Comparison of ENCODE assay signal across 17 cellular contexts in the genomic region with DNA sequence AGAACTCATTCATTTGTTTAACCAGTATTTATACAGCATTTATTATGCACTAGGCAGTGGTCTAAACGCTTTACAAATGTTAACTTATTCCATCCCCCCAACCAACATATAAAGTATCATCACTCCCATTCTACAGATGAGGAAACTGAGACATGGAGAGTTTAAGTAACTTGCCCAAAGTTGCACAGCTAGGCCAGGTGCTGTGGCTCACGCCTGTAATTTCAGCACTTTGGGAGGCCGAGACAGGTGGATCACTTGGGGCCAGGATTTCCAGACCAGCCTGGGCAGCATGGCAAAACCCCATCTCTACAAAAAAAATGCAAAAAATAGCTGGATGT. TPM values are rescaled to one million over a fixed set of nuclear protein-coding genes. Genes with fewer than 3 reads are reported as not detected.
DNase-seq lines count a peak whose midpoint lies in the region; FAIRE-seq and TF ChIP-seq lines count a peak whose summit lies in the region.
"Had no signal": no experiment of that assay in that cellular context is flagged by ENCODE, and none has a peak within 500 bp of the region (broad histone marks: within the 10 kb centered on the region; RNA-seq: fewer than 3 reads in every experiment).

No MANE protein-coding gene starts in this region.

- DNase-seq in HTR-8/SVneo (ENCODE audit: insufficient read length, low spot score), result no peak
- no peak for DNase-seq in HEK293T (ENCODE audit: extremely low spot score)
- DNase-seq in GM13976 (ENCODE audit: low spot score), result no peak
- no peak for DNase-seq in chondrocyte (ENCODE audit: low spot score)
- DNase-seq: CD4-positive, alpha-beta T cell; CD8-positive, alpha-beta memory T cell; DMS 273 treated with DMSO at 0.1 percent for 48 hours; EL; GDM1; GOT3 had no signal

- TF ChIP-seq CTCF in nephron (IDR thresholded peaks at IDR 0.05; ENCODE audit: unreplicated experiment in 3 of 3) (no peak), GM13976 (IDR thresholded peaks at IDR 0.05; ENCODE audit: borderline replicate concordance, control extremely low read depth, extremely low read depth, insufficient read depth, missing control alignments) (no peak), chondrocyte (IDR thresholded peaks at IDR 0.05) (no peak)

- H3K27me3 Mint-ChIP-seq in nephron (ENCODE audit: low read depth) (no peaks in the 10 kb centered on the region), chondrocyte (ENCODE audit: low read depth) (no peaks in the 10 kb centered on the region)
- H3K27me3 Mint-ChIP-seq: CD4-positive, alpha-beta T cell; CD8-positive, alpha-beta memory T cell had no signal

- peak overlapping the region in 1 of 11 experiments; percentile 36; a peak in 2 of 22 replicates for H3K27ac ChIP-seq in BLaER1 treated with 17β-estradiol and CSF1 and Interleukin-3, amounts not matched to agents 10 nM and 100 nM

- H3K9ac ChIP-seq in BLaER1 treated with 17β-estradiol and CSF1 and Interleukin-3, amounts not matched to agents 10 nM and 100 nM, result no peak overlapping the region

- H3K4me2 ChIP-seq in BLaER1 treated with 17β-estradiol and CSF1 and Interleukin-3, amounts not matched to agents 10 nM and 100 nM, result peak overlapping the region; percentile 83 to 95 (median 91)

- POLR2A ChIA-PET in HEK293T (lab: Yijun Ruan, JAX), result no interaction called here

- no peak overlapping the region for H3K4me3 ChIP-seq in BLaER1 treated with 17β-estradiol and CSF1 and Interleukin-3, amounts not matched to agents 10 nM and 100 nM
- H3K4me3 ChIP-seq: GM12878, HAP-1 had no signal

- CTCF ChIA-PET in HEK293T (lab: Yijun Ruan, JAX), result no interaction called here

- 0 out of 22 replicates have a peak, but pooled peaks cover 0 to under 1% (median 0%) of the 10 kb centered on the region in 11 experiments for H3K27me3 ChIP-seq in BLaER1 treated with 17β-estradiol and CSF1 and Interleukin-3, amounts not matched to agents 10 nM and 100 nM

- peaks cover 76 to 83% (median 79%) of the 10 kb centered on the region in 10 experiments for H3K4me1 ChIP-seq in BLaER1 treated with 17β-estradiol and CSF1 and Interleukin-3, amounts not matched to agents 10 nM and 100 nM
- H3K4me1 ChIP-seq: HAP-1 had no signal

- H3K4me1 Mint-ChIP-seq in nephron, result peaks cover 91% of the 10 kb centered on the region
- peaks cover 28% of the 10 kb centered on the region for H3K4me1 Mint-ChIP-seq in chondrocyte (ENCODE audit: low read depth)

- peak; percentile 23 for FAIRE-seq in HTR-8/SVneo (lab: Jason Lieb, UNC)
- FAIRE-seq: D721Med, GM12878, GM18507, H54 had no signal

- H3K9me3 Mint-ChIP-seq in nephron (no peaks in the 10 kb centered on the region), chondrocyte (ENCODE audit: low read depth) (no peaks in the 10 kb centered on the region)
- H3K9me3 Mint-ChIP-seq: CD4-positive, alpha-beta T cell; CD8-positive, alpha-beta memory T cell had no signal

- H3K36me3 ChIP-seq in BLaER1 treated with 17β-estradiol and CSF1 and Interleukin-3, amounts not matched to agents 10 nM and 100 nM, result no peaks in the 10 kb centered on the region
- H3K36me3 ChIP-seq: HAP-1 had no signal

- H3K36me3 Mint-ChIP-seq in nephron (ENCODE audit: low read depth), result no peaks in the 10 kb centered on the region
- H3K36me3 Mint-ChIP-seq in chondrocyte (ENCODE audit: low read depth), result no peaks in the 10 kb centered on the region

- no peaks in the 10 kb centered on the region for H4K20me1 ChIP-seq in BLaER1 treated with 17β-estradiol and CSF1 and Interleukin-3, amounts not matched to agents 10 nM and 100 nM

- H3K4me3 Mint-ChIP-seq in nephron (no peak overlapping the region), chondrocyte (ENCODE audit: unreplicated experiment) (no peak overlapping the region)
- H3K4me3 Mint-ChIP-seq: CD4-positive, alpha-beta T cell; CD8-positive, alpha-beta memory T cell had no signal

- no peaks in the 10 kb centered on the region for H3K9me3 ChIP-seq in BLaER1 treated with 17β-estradiol and CSF1 and Interleukin-3, amounts not matched to agents 10 nM and 100 nM (replicated peaks in 1 of 11)
- H3K9me3 ChIP-seq: HAP-1 had no signal

- H3K27ac Mint-ChIP-seq in nephron (peak overlapping the region; percentile 91 to 97 (median 94)), chondrocyte (ENCODE audit: unreplicated experiment) (no peak overlapping the region)
- H3K27ac Mint-ChIP-seq: CD4-positive, alpha-beta T cell had no signal

- in situ Hi-C loops in GM13976 (cut with MboI; ENCODE audit: low sequenced_read_pairs, unreplicated experiment), result no loop called here

TF ChIP-seq in HEK293T, 16 proteins besides CTCF, POLR2A, EP300 and RAD21:
- TF ChIP-seq, protein P1, sequence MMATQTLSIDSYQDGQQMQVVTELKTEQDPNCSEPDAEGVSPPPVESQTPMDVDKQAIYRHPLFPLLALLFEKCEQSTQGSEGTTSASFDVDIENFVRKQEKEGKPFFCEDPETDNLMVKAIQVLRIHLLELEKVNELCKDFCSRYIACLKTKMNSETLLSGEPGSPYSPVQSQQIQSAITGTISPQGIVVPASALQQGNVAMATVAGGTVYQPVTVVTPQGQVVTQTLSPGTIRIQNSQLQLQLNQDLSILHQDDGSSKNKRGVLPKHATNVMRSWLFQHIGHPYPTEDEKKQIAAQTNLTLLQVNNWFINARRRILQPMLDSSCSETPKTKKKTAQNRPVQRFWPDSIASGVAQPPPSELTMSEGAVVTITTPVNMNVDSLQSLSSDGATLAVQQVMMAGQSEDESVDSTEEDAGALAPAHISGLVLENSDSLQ (IDR thresholded peaks at IDR 0.05), result no peak
- TF ChIP-seq FOXK2 (IDR thresholded peaks at IDR 0.05), result no peak
- TF ChIP-seq LEF1 (IDR thresholded peaks at IDR 0.05; ENCODE audit: borderline replicate concordance), result no peak
- no peak for TF ChIP-seq FOXA1 (IDR thresholded peaks at IDR 0.05)

RNA-seq across cellular contexts. Expression of a gene that starts 37.9 kb away (rescaled TPM):
- total RNA-seq in chondrocyte, result 82.5 to 195 TPM (median 180 TPM) in 3 replicates
